30 cellular contexts compared by ENCODE assay signal in the genomic region with DNA sequence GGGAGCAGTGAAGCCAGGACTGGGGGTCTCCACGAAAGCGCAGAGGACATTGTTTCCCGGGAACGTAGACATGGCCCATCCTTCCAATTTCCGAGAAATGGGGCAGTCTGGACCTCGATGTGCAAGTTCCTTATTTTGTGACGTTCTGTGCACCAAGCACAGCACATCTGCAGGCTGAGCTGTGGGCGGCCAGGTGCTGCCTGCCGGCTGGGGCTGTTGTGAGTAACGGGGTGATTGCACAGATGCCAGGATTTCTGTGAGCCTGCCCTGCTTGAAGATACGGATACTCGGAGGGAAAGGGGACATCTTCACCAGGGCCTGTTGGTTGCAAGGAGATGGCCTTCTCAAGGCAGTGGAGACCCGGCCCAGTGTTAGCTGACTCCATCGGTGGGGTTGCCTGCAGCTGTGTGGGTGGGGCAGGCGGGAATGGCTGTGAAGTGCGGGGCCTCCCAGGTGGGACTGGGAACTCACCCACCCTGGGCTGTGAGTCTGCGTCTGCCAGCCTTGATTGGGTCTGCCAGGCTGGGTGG. TPM values are rescaled to one million over a fixed set of nuclear protein-coding genes. Genes with fewer than 3 reads are reported as not detected.
"Had no signal": no experiment of that assay in that cellular context is flagged by ENCODE, and none has a peak within 500 bp of the region (broad histone marks: within the 10 kb centered on the region; RNA-seq: fewer than 3 reads in every experiment).

No MANE protein-coding gene starts in this region.

- H3K4me3 ChIP-seq: left lung, lower lobe of right lung, ovary, prostate gland, skin epidermis, spleen, suprapubic skin, thoracic aorta, tibial artery, upper lobe of right lung had no signal

- ATAC-seq: left colon; left lung; lower lobe of right lung; naive thymus-derived CD8-positive, alpha-beta T cell; right cardiac atrium; sciatic nerve; stimulated activated effector memory CD8-positive, alpha-beta T cell treated with anti-CD3 and anti-CD28 coated beads, Interleukin-12 subunit alpha, Interleukin-12 subunit beta, amount 100 ng/mL, for 72 hours; upper lobe of right lung had no signal

- H3K36me3 ChIP-seq: left lung, lower lobe of right lung, neutrophil, ovary, prostate gland, spleen, suprapubic skin, thoracic aorta, tibial artery, upper lobe of right lung had no signal

- DNase-seq: hypothalamus; immature natural killer cell; kidney; left colon; left lung; lower lobe of right lung; mammary epithelial cell; mesenchymal stem cell; occipital lobe; ovary; retina; right cardiac atrium; spleen; stimulated activated CD4-positive, alpha-beta T cell treated with anti-CD3 and anti-CD28 coated beads, Interleukin-4, amount 100 ng/mL, for 24 hours; stimulated activated naive CD4-positive, alpha-beta T cell; tibial artery; trophoblast cell; upper lobe of right lung had no signal

- H3K4me1 Mint-ChIP-seq: immature natural killer cell; nephron; neural crest cell; stimulated activated effector memory CD8-positive, alpha-beta T cell treated with anti-CD3 and anti-CD28 coated beads, Interleukin-12 subunit alpha, Interleukin-12 subunit beta, amount 100 ng/mL, for 72 hours had no signal

- H3K27ac Mint-ChIP-seq: immature natural killer cell; naive thymus-derived CD8-positive, alpha-beta T cell; nephron; stimulated activated effector memory CD8-positive, alpha-beta T cell treated with anti-CD3 and anti-CD28 coated beads, Interleukin-12 subunit alpha, Interleukin-12 subunit beta, amount 100 ng/mL, for 72 hours; stimulated activated naive CD8-positive, alpha-beta T cell treated with anti-CD3 and anti-CD28 coated beads, Interleukin-15, Interleukin-2, amounts not matched to agents 100 ng/mL and 50 ng/mL, for 24 hours had no signal

- H3K36me3 Mint-ChIP-seq: immature natural killer cell; naive thymus-derived CD8-positive, alpha-beta T cell; stimulated activated effector memory CD8-positive, alpha-beta T cell treated with anti-CD3 and anti-CD28 coated beads, Interleukin-12 subunit alpha, Interleukin-12 subunit beta, amount 100 ng/mL, for 72 hours had no signal

- H3K27me3 Mint-ChIP-seq: stimulated activated naive CD8-positive, alpha-beta T cell treated with anti-CD3 and anti-CD28 coated beads, Interleukin-15, Interleukin-2, amounts not matched to agents 100 ng/mL and 50 ng/mL, for 24 hours had no signal

- H3K4me1 ChIP-seq: left lung, lower lobe of right lung, prostate gland, spleen, suprapubic skin, tibial artery, upper lobe of right lung had no signal

- H3K9me3 ChIP-seq: lower lobe of right lung, neutrophil, prostate gland, suprapubic skin, thoracic aorta, tibial artery, upper lobe of right lung had no signal

- H3K27me3 ChIP-seq: neutrophil, ovary had no signal

- H3K4me3 Mint-ChIP-seq: immature natural killer cell; naive thymus-derived CD8-positive, alpha-beta T cell; nephron; neural crest cell; stimulated activated effector memory CD8-positive, alpha-beta T cell treated with anti-CD3 and anti-CD28 coated beads, Interleukin-12 subunit alpha, Interleukin-12 subunit beta, amount 100 ng/mL, for 72 hours; stimulated activated naive CD8-positive, alpha-beta T cell treated with anti-CD3 and anti-CD28 coated beads, Interleukin-15, Interleukin-2, amounts not matched to agents 100 ng/mL and 50 ng/mL, for 24 hours had no signal

- H3K27ac ChIP-seq: left lung, lower lobe of right lung, neutrophil, ovary, prostate gland, skin epidermis, spleen, suprapubic skin, thoracic aorta, tibial artery, upper lobe of right lung had no signal

RNA-seq across cellular contexts. Expression of gene CDH4, which starts 27.6 kb away (rescaled TPM):
- total RNA-seq: subcutaneous adipose tissue, thoracic aorta had no signal
- polyA plus RNA-seq: immature natural killer cell had no signal
